ENCODE assay signal across 19 cellular contexts in the genomic region with DNA sequence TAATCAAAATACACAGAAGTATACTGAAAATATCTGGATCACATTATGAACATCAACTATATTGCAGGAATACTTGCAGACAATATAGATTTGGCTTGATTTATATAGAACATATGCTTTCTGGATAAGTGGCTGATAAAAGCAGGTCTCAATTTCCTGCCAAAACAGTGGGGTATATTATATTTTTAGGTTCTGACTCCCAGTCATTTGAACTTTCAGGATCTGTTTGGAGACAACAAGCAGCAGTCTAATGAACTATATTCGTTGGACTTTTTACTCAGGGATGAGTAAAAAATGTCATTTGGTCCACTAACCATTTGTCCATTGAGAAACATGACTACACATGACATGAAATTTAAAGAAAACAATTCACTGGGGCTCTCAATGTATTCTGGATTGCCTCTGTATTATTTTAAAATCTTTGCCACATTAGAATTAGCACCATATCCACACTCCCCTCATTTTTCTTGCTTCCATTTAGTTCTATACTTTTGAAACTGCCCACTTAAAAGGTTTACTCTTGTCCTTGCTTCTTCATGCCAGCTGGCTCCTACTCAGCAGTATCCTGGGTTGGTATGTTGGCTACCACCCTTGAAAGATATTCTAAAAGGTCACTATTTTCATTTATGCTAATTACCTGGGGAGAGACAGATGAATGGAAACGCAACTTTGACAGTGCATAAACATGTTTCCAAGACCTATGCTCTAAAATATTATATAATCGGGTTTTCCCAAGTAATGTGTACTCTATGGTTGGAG.
"Had no signal": no experiment of that assay in that cellular context is flagged by ENCODE, and none has a peak within 500 bp of the region (broad histone marks: within the 10 kb centered on the region; RNA-seq: fewer than 3 reads in every experiment).

No MANE protein-coding gene starts in this region.

- H3K36me3 ChIP-seq: gastroesophageal sphincter, lower lobe of right lung, neutrophil, tibial nerve, uterus had no signal

- H2AFZ ChIP-seq: parathyroid adenoma had no signal

- H3K4me3 ChIP-seq: coronary artery, gastroesophageal sphincter, lower lobe of right lung, tibial nerve, uterus had no signal

- DNase-seq: activated CD4-positive, alpha-beta T cell treated with anti-CD3 and anti-CD28 coated beads for 36 hours; activated CD8-positive, alpha-beta T cell treated with anti-CD3 and anti-CD28 coated beads for 36 hours; activated naive CD4-positive, alpha-beta T cell; activated T-cell treated with anti-CD3 and anti-CD28 coated beads, Interleukin-2, amount 50 U/mL, for 1 hour; immature natural killer cell; kidney glomerular epithelial cell; lower lobe of right lung; naive thymus-derived CD8-positive, alpha-beta T cell; stimulated activated CD4-positive, alpha-beta T cell treated with anti-CD3 and anti-CD28 coated beads, Interleukin-2, amount 100 ng/mL, for 24 hours; stimulated activated naive CD8-positive, alpha-beta T cell treated with anti-CD3 and anti-CD28 coated beads, Interleukin-15, Interleukin-2, amounts not matched to agents 100 U/mL and 50 U/mL, for 24 hours; substantia nigra; uterus had no signal

- H3K9ac ChIP-seq: parathyroid adenoma had no signal

- H3K27ac ChIP-seq: lower lobe of right lung, neutrophil, parathyroid adenoma, tibial nerve had no signal

- H3K27me3 ChIP-seq: gastroesophageal sphincter, neutrophil, tibial nerve, uterus had no signal

- H3K4me1 ChIP-seq: lower lobe of right lung, uterus had no signal

- H3K9me3 ChIP-seq: gastroesophageal sphincter, lower lobe of right lung, neutrophil, uterus had no signal

- ATAC-seq: activated CD4-positive, alpha-beta T cell treated with anti-CD3 and anti-CD28 coated beads for 36 hours; activated CD8-positive, alpha-beta T cell treated with anti-CD3 and anti-CD28 coated beads for 36 hours; activated T-helper 17 cell treated with anti-CD3 and anti-CD28 coated beads, Interleukin-2, amount 50 U/mL, for 72 hours; gastroesophageal sphincter; lower lobe of right lung; naive thymus-derived CD8-positive, alpha-beta T cell; stimulated activated naive CD8-positive, alpha-beta T cell treated with anti-CD3 and anti-CD28 coated beads, Interleukin-15, Interleukin-2, amounts not matched to agents 100 U/mL and 50 U/mL, for 24 hours; WTC11 had no signal
